9 cellular contexts compared by ENCODE assay signal in genomic region chrX:131802836-131803626, GRCh38.
A peak's percentile ranks its signal among the peaks of the same experiment; 100 is the strongest.
DNase-seq lines count a peak whose midpoint lies in the region; ATAC-seq and TF ChIP-seq lines count a peak whose summit lies in the region.
"Had no signal": no experiment of that assay in that cellular context is flagged by ENCODE, and none has a peak within 500 bp of the region (broad histone marks: within the 10 kb centered on the region; RNA-seq: fewer than 3 reads in every experiment).

No MANE protein-coding gene starts in this region.

- no peak for ATAC-seq in GM19452 (IDR thresholded peaks at IDR 0.05; ENCODE audit: unreplicated experiment)

- H3K79me2 ChIP-seq in neural progenitor cell (ENCODE audit: low read depth) = peaks cover 9% of the 10 kb centered on the region

- H4K20me1 ChIP-seq in neural progenitor cell (ENCODE audit: low read depth) = no peaks in the 10 kb centered on the region

- no peak overlapping the region for H2AFZ ChIP-seq in neural progenitor cell (replicated peaks)

- no peaks in the 10 kb centered on the region for H3K27me3 ChIP-seq in Peyer's patch
- H3K27me3 ChIP-seq in neural progenitor cell = no peaks in the 10 kb centered on the region
- H3K27me3 ChIP-seq: neutrophil had no signal

- H3K27me3 Mint-ChIP-seq in HFFc6 (ENCODE audit: insufficient read depth) (no peaks in the 10 kb centered on the region), neural progenitor cell (ENCODE audit: insufficient read depth, low read depth) (peaks cover 2% of the 10 kb centered on the region)

- H3K4me2 ChIP-seq in neural progenitor cell = no peak overlapping the region

- peak; percentile 55 for TF ChIP-seq CTCF in HFFc6 (IDR thresholded peaks at IDR 0.05)
- peak in 4 of 6 experiments; percentile 7 to 62 (median 38) for TF ChIP-seq CTCF in Peyer's patch (IDR thresholded peaks at IDR 0.05)
- peak; percentile 31 for TF ChIP-seq CTCF in cardiac fibroblast (IDR thresholded peaks at IDR 0.05; ENCODE audit: low read depth, low read length)
- TF ChIP-seq CTCF in neural progenitor cell (IDR thresholded peaks at IDR 0.05) = peak; percentile 33

- peak; percentile 11 for DNase-seq in NCI-H1092 treated with DMSO at 0.1 percent for 48 hours (lab: John Stamatoyannopoulos, UW)
- DNase-seq in NCI-H1092 (lab: John Stamatoyannopoulos, UW) = no peak
- DNase-seq in HFFc6 = no peak
- DNase-seq in Peyer's patch = peak in 2 of 3 donors; percentile 76 to 91
- no peak for DNase-seq in cardiac fibroblast (ENCODE audit: low read depth in 2 of 2)
- DNase-seq in neural progenitor cell (ENCODE audit: low spot score) = no peak
- DNase-seq in COR-L47 (lab: John Stamatoyannopoulos, UW) = no peak

- no peak overlapping the region for H3K9ac ChIP-seq in neural progenitor cell

- H3K36me3 ChIP-seq in Peyer's patch (no peaks in the 10 kb centered on the region), neural progenitor cell (no peaks in the 10 kb centered on the region)
- H3K36me3 ChIP-seq: neutrophil had no signal

- no peak overlapping the region; the same call in 1 of the 2 replicates for H3K27ac Mint-ChIP-seq in HFFc6
- H3K27ac Mint-ChIP-seq in neural progenitor cell = no peak overlapping the region

- H3K9me3 ChIP-seq in Peyer's patch (no peaks in the 10 kb centered on the region), neural progenitor cell (ENCODE audit: low read depth) (peaks cover 8% of the 10 kb centered on the region)
- H3K9me3 ChIP-seq: neutrophil had no signal

- no peaks in the 10 kb centered on the region; the same call in 1 of the 2 replicates for H3K9me3 Mint-ChIP-seq in HFFc6
- peaks cover 8% of the 10 kb centered on the region for H3K9me3 Mint-ChIP-seq in neural progenitor cell

- peak overlapping the region in 2 of 4 donors; percentile 45 to 67 for H3K27ac ChIP-seq in Peyer's patch
- no peak overlapping the region for H3K27ac ChIP-seq in neural progenitor cell
- H3K27ac ChIP-seq: neutrophil had no signal

- no peaks in the 10 kb centered on the region for H3F3A ChIP-seq in neural progenitor cell (ENCODE audit: low read depth)

- H3K4me1 ChIP-seq in Peyer's patch (no peaks in the 10 kb centered on the region), neural progenitor cell (no peaks in the 10 kb centered on the region)

- peak overlapping the region; percentile 39; the same call in 1 of the 2 replicates for H3K4me3 Mint-ChIP-seq in HFFc6
- no peak overlapping the region for H3K4me3 Mint-ChIP-seq in neural progenitor cell

- H3K4me3 ChIP-seq in Peyer's patch (peak overlapping the region in 2 of 4 donors; percentile 45 to 54), cardiac fibroblast (replicated peaks in 1 of 2; ENCODE audit: low read depth in 2 of 2, low read length in 2 of 2) (no peak overlapping the region), neural progenitor cell (no peak overlapping the region)

- H3K36me3 Mint-ChIP-seq in HFFc6 (ENCODE audit: low read depth) (no peaks in the 10 kb centered on the region), neural progenitor cell (peaks cover 46% of the 10 kb centered on the region)

- H3K4me1 Mint-ChIP-seq in HFFc6 (ENCODE audit: low read depth) (peaks cover 19% of the 10 kb centered on the region; the same call in 1 of the 2 replicates), neural progenitor cell (no peaks in the 10 kb centered on the region)

- TF ChIP-seq POLR2A in Peyer's patch (IDR thresholded peaks at IDR 0.05) = no peak

Comparison
In these comparisons a context has a peak if more than half of its experiments do, and no peak if none do; other contexts are left out.
1. DNase-seq: peak in NCI-H1092 treated with DMSO at 0.1 percent for 48 hours (single experiment) and Peyer's patch (2 of 3); none in NCI-H1092 (single experiment), HFFc6 (single experiment), cardiac fibroblast (0 of 2), neural progenitor cell (single experiment) and COR-L47 (single experiment).
2. Peak in every context shown above with its lines, with median percentiles within 50 percentile points of each other: CTCF ChIP-seq.